ENCODE assay signal across 12 cellular contexts in the genomic region with DNA sequence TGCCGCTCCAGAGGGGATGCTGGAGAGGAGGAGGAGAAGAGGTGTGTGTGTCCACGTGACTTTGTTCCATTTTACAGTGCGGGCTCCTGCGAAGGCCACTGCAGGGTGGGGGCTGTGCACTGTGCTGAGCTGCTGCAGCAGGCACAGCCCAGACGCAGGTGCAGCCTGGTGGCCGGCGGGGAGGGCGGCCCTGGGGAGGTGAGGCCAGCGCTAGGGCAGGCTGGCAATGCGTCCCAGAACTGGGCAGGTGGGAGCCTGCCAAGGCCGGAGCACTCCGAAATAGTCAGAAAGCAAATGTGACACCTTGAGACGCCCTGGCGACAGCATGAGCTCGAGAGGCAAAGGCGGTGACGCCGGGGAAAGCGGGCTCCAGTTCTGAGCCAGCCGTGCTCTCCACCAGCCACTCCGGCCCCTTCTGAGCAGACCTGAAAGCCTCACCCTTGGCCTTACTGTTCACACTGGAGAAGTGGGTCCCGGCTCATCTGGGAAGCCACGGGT. TPM values are rescaled to one million over a fixed set of nuclear protein-coding genes. Genes with fewer than 3 reads are reported as not detected.
DNase-seq lines count a peak whose midpoint lies in the region; ATAC-seq and TF ChIP-seq lines count a peak whose summit lies in the region.
"Had no signal": no experiment of that assay in that cellular context is flagged by ENCODE, and none has a peak within 500 bp of the region (broad histone marks: within the 10 kb centered on the region; RNA-seq: fewer than 3 reads in every experiment).

No MANE protein-coding gene starts in this region.

- H4K20me1 ChIP-seq in osteoblast (ENCODE audit: insufficient read depth, low read length), result no peaks in the 10 kb centered on the region

- H3K27ac ChIP-seq in HUES64 (ENCODE audit: low read depth, low read length), result peak overlapping the region; percentile 85; the same call in 1 of the 2 replicates
- H3K27ac ChIP-seq in ectodermal cell (ENCODE audit: insufficient read depth, low read depth, low read length, poor library complexity, severe bottlenecking), result peak overlapping the region; percentile 2
- H3K27ac ChIP-seq in osteoblast (ENCODE audit: low read depth, low read length), result no peak overlapping the region
- H3K27ac ChIP-seq in spleen, result peak overlapping the region in 3 of 8 donors; percentile 16 to 22 (median 18)
- H3K27ac ChIP-seq: stomach had no signal

- TF ChIP-seq CTCF in GM12865 (IDR thresholded peaks at IDR 0.05; ENCODE audit: insufficient read depth, low read depth, low read length, missing control alignments) (no peak), osteoblast (IDR thresholded peaks at IDR 0.05; ENCODE audit: extremely low read depth, low read depth, low read length) (no peak), spleen (IDR thresholded peaks at IDR 0.05 in 8 of 11, conservative IDR thresholded peaks at IDR 0.05 in 3 of 11) (no peak)

- no peaks in the 10 kb centered on the region for H3K9me3 ChIP-seq in HUES64 (ENCODE audit: insufficient read depth, low read depth, low read length)
- H3K9me3 ChIP-seq in ectodermal cell (ENCODE audit: control insufficient read depth, low read length), result no peaks in the 10 kb centered on the region
- H3K9me3 ChIP-seq in osteoblast (ENCODE audit: low read depth, low read length), result no peaks in the 10 kb centered on the region
- H3K9me3 ChIP-seq in spleen, result no peaks in the 10 kb centered on the region
- H3K9me3 ChIP-seq: Caco-2, stomach had no signal

- no peak overlapping the region for H3K4me2 ChIP-seq in osteoblast (ENCODE audit: insufficient read depth, low read length)

- intact Hi-C loops in spleen (cut with DNase I; ENCODE audit: low total_unique reads), result no loop called here

- H2AFZ ChIP-seq in osteoblast (ENCODE audit: low read length), result no peak overlapping the region

- H3K9ac ChIP-seq in HUES64 (ENCODE audit: low read depth, low read length), result peak overlapping the region; percentile 23; the same call in 1 of the 2 replicates

- H3K36me3 ChIP-seq in HUES64 (ENCODE audit: insufficient read depth, low read length) (no peaks in the 10 kb centered on the region), ectodermal cell (ENCODE audit: control insufficient read depth, insufficient read depth, low read length) (no peaks in the 10 kb centered on the region), osteoblast (ENCODE audit: insufficient read depth, low read length) (peaks cover 17% of the 10 kb centered on the region), spleen (peaks cover 0 to 85% (median 26%) of the 10 kb centered on the region in 6 donors)

- peaks cover 59% of the 10 kb centered on the region for H3K27me3 ChIP-seq in HUES64 (ENCODE audit: insufficient read depth, low read length)
- H3K27me3 ChIP-seq in ectodermal cell (ENCODE audit: control insufficient read depth, insufficient read depth, low read length, poor library complexity, severe bottlenecking), result peaks cover 33% of the 10 kb centered on the region
- H3K27me3 ChIP-seq in osteoblast (ENCODE audit: insufficient read depth, low read length), result no peaks in the 10 kb centered on the region
- H3K27me3 ChIP-seq in spleen (replicated peaks in 1 of 7), result peaks cover 0 to 24% (median 0%) of the 10 kb centered on the region in 7 donors
- H3K27me3 ChIP-seq: stomach had no signal

- no peak overlapping the region for H3K4me3 ChIP-seq in GM12865 (ENCODE audit: low read depth, low read length)
- H3K4me3 ChIP-seq in HUES64 (ENCODE audit: low read length), result peak overlapping the region; percentile 28
- no peak overlapping the region for H3K4me3 ChIP-seq in ectodermal cell (ENCODE audit: insufficient read depth, low read depth, low read length)
- H3K4me3 ChIP-seq in osteoblast (ENCODE audit: insufficient read depth, low read length), result no peak overlapping the region
- H3K4me3 ChIP-seq in spleen, result peak overlapping the region in 1 of 8 donors; percentile 20
- H3K4me3 ChIP-seq: stomach had no signal

- 6% methylated on average over 23 of the region's 23 CpGs for WGBS in HUES64
- WGBS in ectodermal cell, 2 experiments, result 4% methylated on average over 23 of the region's 23 CpGs
- WGBS in spleen, 5 donors, result 23 to 64% (median 33%) methylated on average over 15 to 23 of the region's 23 CpGs

- DNase-seq in GM12865 (ENCODE audit: low read depth) (peak; percentile 21), osteoblast (ENCODE audit: insufficient read length, low spot score, missing footprints) (peak; percentile 53), spleen (no peak)
- DNase-seq: Caco-2, hippocampal formation, stomach had no signal

- ATAC-seq in HG02852 (IDR thresholded peaks at IDR 0.05; ENCODE audit: unreplicated experiment) (no peak), HG02840 (IDR thresholded peaks at IDR 0.05; ENCODE audit: low FRiP score, unreplicated experiment) (no peak), GM18867 (IDR thresholded peaks at IDR 0.05; ENCODE audit: unreplicated experiment) (no peak)

- no peak for TF ChIP-seq POLR2A in spleen (IDR thresholded peaks at IDR 0.05)

- H3K4me1 ChIP-seq in HUES64 (ENCODE audit: insufficient read depth, low read length) (peaks cover 29% of the 10 kb centered on the region), ectodermal cell (ENCODE audit: control insufficient read depth, insufficient read depth, low read length) (peaks cover 33% of the 10 kb centered on the region), osteoblast (ENCODE audit: insufficient read depth, low read length) (no peaks in the 10 kb centered on the region), spleen (peaks cover 6 to 56% (median 29%) of the 10 kb centered on the region in 6 donors)

- H3K79me2 ChIP-seq in osteoblast (ENCODE audit: insufficient read depth, low read length), result no peaks in the 10 kb centered on the region

RNA-seq across cellular contexts. Expression of gene CIBAR2, which starts 29.7 kb away (rescaled TPM):
- not detected for polyA plus RNA-seq in HUES64 (2013, experiment 1 of 2)
- polyA plus RNA-seq in HUES64 (2013, experiment 2 of 2), result 0.25 TPM
- 0.41 TPM for polyA plus RNA-seq in ectodermal cell (2013, experiment 1 of 4)
- 0.46 TPM for polyA plus RNA-seq in ectodermal cell (2013, experiment 2 of 4)
- 1.3 TPM for polyA plus RNA-seq in ectodermal cell (2013, experiment 3 of 4)
- 0.65 TPM for polyA plus RNA-seq in ectodermal cell (2013, experiment 4 of 4)
- total RNA-seq in osteoblast (under 0.01 TPM in 1 of 2 replicates, not detected in the other), spleen (1 to 10 TPM in 2 of 7 donors, under 1 TPM in 2, not detected in 3; 0.33 to 2.4 (median 0.91) TPM)
- under 1 TPM; 0.13 to 0.77 (median 0.30) TPM for polyA plus RNA-seq in spleen
- total RNA-seq: Caco-2 had no signal
- polyA plus RNA-seq: adipose tissue had no signal

RNA-seq across cellular contexts. Expression of gene KIAA0513, which starts 55.0 kb away (rescaled TPM):
- 5.4 TPM for polyA plus RNA-seq in HUES64 (2013, experiment 1 of 2)
- 4.8 TPM for polyA plus RNA-seq in HUES64 (2013, experiment 2 of 2)
- 9.3 TPM for polyA plus RNA-seq in ectodermal cell (2013, experiment 1 of 4)
- polyA plus RNA-seq in ectodermal cell (2013, experiment 2 of 4), result 8.4 TPM
- polyA plus RNA-seq in ectodermal cell (2013, experiment 3 of 4), result 6.7 TPM
- 6.7 TPM for polyA plus RNA-seq in ectodermal cell (2013, experiment 4 of 4)
- 34.5 and 35.1 TPM in 2 replicates for total RNA-seq in osteoblast
- 10 to 100 TPM; 21.4 to 30.0 (median 23.3) TPM for total RNA-seq in spleen
- polyA plus RNA-seq in spleen, result 1 to 10 TPM; 1.7 to 6.0 (median 2.0) TPM
